ENCODE assay signal across 21 cellular contexts in the genomic region with DNA sequence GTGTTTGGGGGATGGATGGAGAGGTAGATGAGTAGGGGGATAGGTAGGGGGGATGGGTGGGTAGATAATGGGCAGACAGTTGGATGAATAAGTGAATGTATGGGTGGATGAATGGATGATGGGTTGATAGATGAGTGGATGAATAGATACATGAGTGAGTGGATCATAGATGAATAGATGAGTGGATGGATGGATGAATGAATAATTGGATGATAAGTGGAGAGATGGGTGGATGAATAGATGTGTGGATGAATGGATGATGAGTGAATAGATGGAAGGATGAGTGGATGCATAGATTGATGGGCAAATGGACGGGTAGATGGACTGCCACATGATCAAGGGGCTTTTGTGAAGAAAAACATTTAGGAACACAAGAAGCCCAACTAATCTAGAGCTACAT.
"Had no signal": no experiment of that assay in that cellular context is flagged by ENCODE, and none has a peak within 500 bp of the region (broad histone marks: within the 10 kb centered on the region; RNA-seq: fewer than 3 reads in every experiment).

No MANE protein-coding gene starts in this region.

- FAIRE-seq: bronchial epithelial cell had no signal

- H3K36me3 Mint-ChIP-seq: activated naive CD4-positive, alpha-beta T cell treated with anti-CD3 and anti-CD28 coated beads, Interleukin-2, amount 50 U/mL, for 24 hours had no signal

- ATAC-seq: activated CD4-positive, CD25-positive, alpha-beta regulatory T cell treated with anti-CD3 and anti-CD28 coated beads, Interleukin-2, amount 50 U/mL, for 24 hours; activated CD8-positive, alpha-beta T cell treated with anti-CD3 and anti-CD28 coated beads, Interleukin-2, amount 10 ng/mL, durations not matched to agents 7 days and 5 days; body of pancreas had no signal

- H3K9me3 ChIP-seq: body of pancreas had no signal

- H3K4me3 ChIP-seq: body of pancreas had no signal

- H3K27me3 ChIP-seq: body of pancreas had no signal

- H3K4me1 Mint-ChIP-seq: activated naive CD4-positive, alpha-beta T cell treated with anti-CD3 and anti-CD28 coated beads, Interleukin-2, amount 50 U/mL, for 24 hours had no signal

- H3K27ac ChIP-seq: body of pancreas had no signal

- DNase-seq: activated CD4-positive, alpha-beta T cell treated with anti-CD3 and anti-CD28 coated beads for 48 hours; activated CD4-positive, alpha-beta T cell treated with anti-CD3 and anti-CD28 coated beads, Interleukin-2, amount 50 U/mL, for 4 hours; activated CD8-positive, alpha-beta memory T cell treated with anti-CD3 and anti-CD28 coated beads, Interleukin-2, amount 50 U/mL, for 48 hours; activated CD8-positive, alpha-beta T cell treated with anti-CD3 and anti-CD28 coated beads, Interleukin-2, amount 10 ng/mL, durations not matched to agents 7 days and 5 days; activated naive CD4-positive, alpha-beta T cell; activated T-cell treated with anti-CD3 and anti-CD28 coated beads, Interleukin-2, amount 50 U/mL, for 1 hour; aorta; body of pancreas; central memory CD4-positive, alpha-beta T cell; KG1; NCI-H1105; NCI-H1436; NCI-H187; NCI-H2171; NCI-H2227 treated with DMSO at 0.1 percent for 48 hours; NCI-H526 treated with DMSO at 0.1 percent for 48 hours; NCI-H82 had no signal

- H3K27ac Mint-ChIP-seq: activated CD8-positive, alpha-beta T cell treated with anti-CD3 and anti-CD28 coated beads, Interleukin-2, amount 10 ng/mL, durations not matched to agents 7 days and 5 days; activated naive CD4-positive, alpha-beta T cell treated with anti-CD3 and anti-CD28 coated beads, Interleukin-2, amount 50 U/mL, for 24 hours; T-helper 1 cell treated with Interleukin-12 subunit alpha and Interleukin-12 subunit beta and Interleukin-4 antibody, amounts not matched to agents 30 μg/mL and 1 μg/mL, for 36 hours had no signal

- H3K9me3 Mint-ChIP-seq: activated naive CD4-positive, alpha-beta T cell treated with anti-CD3 and anti-CD28 coated beads, Interleukin-2, amount 50 U/mL, for 24 hours; T-helper 1 cell treated with Interleukin-12 subunit alpha and Interleukin-12 subunit beta and Interleukin-4 antibody, amounts not matched to agents 30 μg/mL and 1 μg/mL, for 36 hours had no signal

- H3K4me3 Mint-ChIP-seq: activated CD8-positive, alpha-beta T cell treated with anti-CD3 and anti-CD28 coated beads, Interleukin-2, amount 10 ng/mL, durations not matched to agents 7 days and 5 days; activated naive CD4-positive, alpha-beta T cell treated with anti-CD3 and anti-CD28 coated beads, Interleukin-2, amount 50 U/mL, for 24 hours; T-helper 1 cell treated with Interleukin-12 subunit alpha and Interleukin-12 subunit beta and Interleukin-4 antibody, amounts not matched to agents 30 μg/mL and 1 μg/mL, for 36 hours had no signal
